8 cellular contexts compared by ENCODE assay signal in the genomic region with DNA sequence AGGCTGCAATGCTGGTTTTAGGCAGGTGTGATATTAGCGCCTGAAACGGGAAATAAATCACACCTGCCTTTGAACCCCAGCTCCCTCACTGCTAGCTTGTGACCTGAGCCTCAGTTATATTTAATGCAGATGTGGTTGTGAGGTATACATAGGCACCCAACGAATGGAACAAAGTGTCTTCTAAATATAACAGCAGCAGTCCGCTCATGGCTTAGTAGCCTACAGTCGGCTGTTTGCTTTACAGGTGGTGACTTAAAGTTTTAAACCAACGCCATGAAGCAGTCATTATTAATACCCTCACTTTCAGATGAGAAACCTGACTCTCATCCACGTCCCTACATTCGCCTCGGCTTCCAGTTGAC. TPM values are rescaled to one million over a fixed set of nuclear protein-coding genes. Genes with fewer than 3 reads are reported as not detected.
DNase-seq lines count a peak whose midpoint lies in the region; ATAC-seq and TF ChIP-seq lines count a peak whose summit lies in the region.

No MANE protein-coding gene starts in this region.

- no peak for TF ChIP-seq RAD21 in SK-N-SH (IDR thresholded peaks at IDR 0.05; ENCODE audit: low read length)

- CTCF ChIA-PET in activated CD8-positive, alpha-beta memory T cell treated with anti-CD3 and anti-CD28 coated beads, Interleukin-2, amount 10 ng/mL, durations not matched to agents 7 days and 5 days (lab: Charles Lee) = interaction anchor here (1.0 to 7.0 kb wide), 3 partner anchors 20 to 404 kb away, joined by 4 to 40 read pairs (median 5); partner anchors contain the start of gene HABP4
- CTCF ChIA-PET in SK-N-SH (lab: Yijun Ruan, JAX) = interaction anchor here (1.0 to 6.7 kb wide), 4 partner anchors 36 to 557 kb away, joined by 3 to 134 read pairs (median 7); no protein-coding TSS in a partner anchor

- TF ChIP-seq EP300 in SK-N-SH (IDR thresholded peaks at IDR 0.05; ENCODE audit: borderline replicate concordance in 1 of 2, low read depth in 1 of 2, low read length in 1 of 2) = no peak

- H3K4me2 ChIP-seq in SK-N-SH = peak overlapping the region; percentile 84

- peak overlapping the region; percentile 74 for H2AFZ ChIP-seq in SK-N-SH (ENCODE audit: low read depth)

- H3K27ac Mint-ChIP-seq in activated CD8-positive, alpha-beta memory T cell treated with anti-CD3 and anti-CD28 coated beads, Interleukin-2, amount 10 ng/mL, durations not matched to agents 7 days and 5 days = peak overlapping the region; percentile 81

- peaks cover 0 to 8% of the 10 kb centered on the region in 2 experiments for H3K36me3 ChIP-seq in SK-N-SH (replicated peaks in 1 of 2; ENCODE audit: control insufficient read depth in 1 of 2, insufficient read depth in 2 of 2, low read length in 1 of 2)

- H3K4me1 ChIP-seq in SK-N-SH (ENCODE audit: control insufficient read depth in 1 of 2, insufficient read depth in 2 of 2, low read depth in 1 of 2, low read length in 1 of 2) = peaks cover 12 to 15% of the 10 kb centered on the region in 2 experiments

- peaks cover 33% of the 10 kb centered on the region for H3K79me2 ChIP-seq in SK-N-SH (ENCODE audit: insufficient read depth)

- peak overlapping the region in 1 of 2 experiments; percentile 36; a peak in 3 of 4 replicates for H3K27ac ChIP-seq in SK-N-SH (ENCODE audit: low read depth in 2 of 2, low read length in 1 of 2)

- DNase-seq in activated CD8-positive, alpha-beta memory T cell treated with anti-CD3 and anti-CD28 coated beads, Interleukin-2, amount 10 ng/mL, durations not matched to agents 7 days and 5 days = no peak
- DNase-seq in activated CD8-positive, alpha-beta memory T cell treated with anti-CD3 and anti-CD28 coated beads, Interleukin-2, amount 50 U/mL, for 4 hours = no peak
- DNase-seq in SK-N-SH (no peak), fibroblast of mammary gland (ENCODE audit: low read depth) (no peak), omental fat pad (ENCODE audit: low spot score) (no peak), hepatic stellate cell (ENCODE audit: low spot score) (no peak), SHP77 treated with DMSO at 0.1 percent for 48 hours (lab: John Stamatoyannopoulos, UW) (no peak)

- H3F3A ChIP-seq in SK-N-SH (replicated peaks; ENCODE audit: insufficient read depth) = peaks cover 7% of the 10 kb centered on the region

- H4K20me1 ChIP-seq in SK-N-SH (ENCODE audit: insufficient read depth) = no peaks in the 10 kb centered on the region

- peak overlapping the region; percentile 98 for H3K4me3 Mint-ChIP-seq in activated CD8-positive, alpha-beta memory T cell treated with anti-CD3 and anti-CD28 coated beads, Interleukin-2, amount 10 ng/mL, durations not matched to agents 7 days and 5 days

- TF ChIP-seq CTCF in SK-N-SH (IDR thresholded peaks at IDR 0.05) = no peak
- TF ChIP-seq CTCF in fibroblast of mammary gland (conservative IDR thresholded peaks at IDR 0.05; ENCODE audit: control insufficient read depth, insufficient read depth, low read depth, low read length) = no peak
- no peak for TF ChIP-seq CTCF in omental fat pad (IDR thresholded peaks at IDR 0.05)

- peaks cover 13% of the 10 kb centered on the region for H3K9me3 ChIP-seq in SK-N-SH

- H3K27me3 Mint-ChIP-seq in activated CD8-positive, alpha-beta memory T cell treated with anti-CD3 and anti-CD28 coated beads, Interleukin-2, amount 10 ng/mL, durations not matched to agents 7 days and 5 days = peaks cover 23% of the 10 kb centered on the region

- H3K4me3 ChIP-seq in SK-N-SH (ENCODE audit: low read depth in 2 of 2, low read length in 1 of 2) (peak overlapping the region; percentile 65 to 85), fibroblast of mammary gland (ENCODE audit: control insufficient read depth, low read depth, low read length) (peak overlapping the region; percentile 85)

- H3K4me1 Mint-ChIP-seq in activated CD8-positive, alpha-beta memory T cell treated with anti-CD3 and anti-CD28 coated beads, Interleukin-2, amount 10 ng/mL, durations not matched to agents 7 days and 5 days = peaks cover 31% of the 10 kb centered on the region

- peaks cover 7% of the 10 kb centered on the region for H3K9me3 Mint-ChIP-seq in activated CD8-positive, alpha-beta memory T cell treated with anti-CD3 and anti-CD28 coated beads, Interleukin-2, amount 10 ng/mL, durations not matched to agents 7 days and 5 days (ENCODE audit: low read depth)

- POLR2A ChIA-PET in SK-N-SH (lab: Yijun Ruan, JAX) = no interaction called here

- no peaks in the 10 kb centered on the region for H3K27me3 ChIP-seq in SK-N-SH (ENCODE audit: insufficient read depth)

- H3K36me3 Mint-ChIP-seq in activated CD8-positive, alpha-beta memory T cell treated with anti-CD3 and anti-CD28 coated beads, Interleukin-2, amount 10 ng/mL, durations not matched to agents 7 days and 5 days = peaks cover 27% of the 10 kb centered on the region

- 2% methylated on average over 9 of the region's 9 CpGs for WGBS in SK-N-SH (ENCODE audit: low lambda C conversion rate)

- peak; percentile 18 for ATAC-seq in activated CD8-positive, alpha-beta memory T cell treated with anti-CD3 and anti-CD28 coated beads, Interleukin-2, amount 10 ng/mL, durations not matched to agents 7 days and 5 days
- ATAC-seq in HG03039 (IDR thresholded peaks at IDR 0.05; ENCODE audit: unreplicated experiment) = peak; percentile 26
- peak; percentile 8 for ATAC-seq in omental fat pad (ENCODE audit: low FRiP score)

- H3K9me2 ChIP-seq in SK-N-SH = no peaks in the 10 kb centered on the region

- peak overlapping the region; percentile 67 for H3K9ac ChIP-seq in SK-N-SH

TF ChIP-seq in SK-N-SH, 30 proteins besides CTCF, POLR2A, EP300 and RAD21:
- TF ChIP-seq TCF12 (IDR thresholded peaks at IDR 0.05) = no peak
- TF ChIP-seq USF2 (IDR thresholded peaks at IDR 0.05; ENCODE audit: borderline replicate concordance, low read depth, low read length) = no peak
- no peak for TF ChIP-seq YY1 (IDR thresholded peaks at IDR 0.05; ENCODE audit: low read depth)
- no peak for TF ChIP-seq CHD2 (IDR thresholded peaks at IDR 0.05; ENCODE audit: low read length, partially characterized antibody)
- no peak for TF ChIP-seq USF1 (IDR thresholded peaks at IDR 0.05; ENCODE audit: borderline replicate concordance, low read depth)
- no peak for TF ChIP-seq POLR2AphosphoS5 (IDR thresholded peaks at IDR 0.05; ENCODE audit: low read depth, low read length)

RNA-seq across cellular contexts. Expression of gene ZNF782, which starts 0.6 kb away (rescaled TPM):
- total RNA-seq in activated CD8-positive, alpha-beta memory T cell treated with anti-CD3 and anti-CD28 coated beads, Interleukin-2, amount 10 ng/mL, durations not matched to agents 7 days and 5 days = 1 to 10 TPM; 4.9 to 5.0 TPM
- 1.3 TPM in 2 replicates for polyA plus RNA-seq in SK-N-SH (2012; rRNA removed)
- 0.80 and 1.5 TPM in 2 replicates for polyA plus RNA-seq in SK-N-SH (2012; cell fraction: cytosol; rRNA removed)
- polyA plus RNA-seq in SK-N-SH (2012; cell fraction: nucleus; rRNA removed) = 1.9 and 4.4 TPM in 2 replicates
- 10 to 100 TPM in 1 of 4 donors, 1 to 10 TPM in 3; 5.8 to 13.6 (median 6.7) TPM for total RNA-seq in omental fat pad
